ENCODE assay signal across 8 cellular contexts in genomic region chr6:36027501-36028087, GRCh38. TPM values are rescaled to one million over a fixed set of nuclear protein-coding genes. Genes with fewer than 3 reads are reported as not detected.
A peak's percentile ranks its signal among the peaks of the same experiment; 100 is the strongest.
DNase-seq lines count a peak whose midpoint lies in the region; ATAC-seq, FAIRE-seq and TF ChIP-seq lines count a peak whose summit lies in the region.

Gene MAPK14, plus strand, starts transcription at chr6:36027808. Its CDS starts 350 bp downstream, at chr6:36028158.

- H3K27me3 ChIP-seq in BE2C (no peaks in the 10 kb centered on the region), keratinocyte (ENCODE audit: control insufficient read depth, extremely low read depth, insufficient read depth, low read length) (no peaks in the 10 kb centered on the region)

- H3K9me1 ChIP-seq in keratinocyte (ENCODE audit: control insufficient read depth, extremely low read depth, insufficient read depth, low read length), result no peaks in the 10 kb centered on the region

- peak within 1 kb of the TSS; percentile 89 for H3K9ac ChIP-seq in keratinocyte (ENCODE audit: control insufficient read depth, extremely low read depth, insufficient read depth, low read length)

- H3K4me1 ChIP-seq in BE2C (no peaks in the 10 kb centered on the region), keratinocyte (ENCODE audit: control insufficient read depth, extremely low read depth, insufficient read depth, low read length) (peaks cover 12% of the 10 kb centered on the region)

- ATAC-seq in HG03439 (IDR thresholded peaks at IDR 0.05; ENCODE audit: unreplicated experiment), result peak; percentile 87

- peak within 1 kb of the TSS; percentile 81 for H2AFZ ChIP-seq in keratinocyte (ENCODE audit: control insufficient read depth, low read length)

- peak within 1 kb of the TSS; percentile 86 for H3K4me2 ChIP-seq in keratinocyte (ENCODE audit: control insufficient read depth, extremely low read depth, insufficient read depth, low read depth, low read length)

- TF ChIP-seq CTCF in BE2C (IDR thresholded peaks at IDR 0.05; ENCODE audit: low read depth, low read length) (peak; percentile 88), keratinocyte (optimal IDR thresholded peaks at IDR 0.05 in 1 of 3, IDR thresholded peaks at IDR 0.05 in 1 of 3, conservative IDR thresholded peaks at IDR 0.05 in 1 of 3; ENCODE audit: extremely low read depth in 1 of 3, insufficient read depth in 2 of 3, low read length in 3 of 3) (peak; percentile 94 to 97 (median 95))

- peak; percentile 92 for TF ChIP-seq POLR2A in GM19193 (IDR thresholded peaks at IDR 0.05; ENCODE audit: extremely low read depth, insufficient read depth, insufficient read length)

- H3K4me3 ChIP-seq in BE2C (ENCODE audit: low read depth, low read length) (peak within 1 kb of the TSS; percentile 98), keratinocyte (ENCODE audit: control insufficient read depth in 2 of 3, extremely low read depth in 1 of 3, insufficient read depth in 2 of 3, low read depth in 1 of 3, low read length in 3 of 3) (peak within 1 kb of the TSS; percentile 83 to 100 (median 84))

- no peaks in the 10 kb centered on the region; the same call in 1 of the 2 replicates for H3K36me3 ChIP-seq in BE2C
- H3K36me3 ChIP-seq in keratinocyte (ENCODE audit: control insufficient read depth in 2 of 2, extremely low read depth in 1 of 2, insufficient read depth in 2 of 2, low read length in 2 of 2), result no peaks in the 10 kb centered on the region

- H3K9me3 ChIP-seq in BE2C, result no peaks in the 10 kb centered on the region
- H3K9me3 ChIP-seq in keratinocyte (ENCODE audit: control insufficient read depth, low read depth, low read length), result no peaks in the 10 kb centered on the region

- H4K20me1 ChIP-seq in keratinocyte (ENCODE audit: control insufficient read depth, extremely low read depth, insufficient read depth, low read length), result no peaks in the 10 kb centered on the region

- peak; percentile 49 for FAIRE-seq in keratinocyte (lab: Jason Lieb, UNC)

- peak within 1 kb of the TSS; percentile 94 for H3K27ac ChIP-seq in keratinocyte (ENCODE audit: control insufficient read depth, insufficient read depth, low read length)

- dilution Hi-C loops in keratinocyte (cut with MboI; ENCODE audit: extremely low pct_ligation_motif_present, low sequenced_read_pairs), result no loop called here

- peaks cover 49% of the 10 kb centered on the region for H3K79me2 ChIP-seq in keratinocyte (ENCODE audit: control insufficient read depth, insufficient read depth, low read length)

- DNase-seq in BE2C, result peak; percentile 99
- peak; percentile 100 for DNase-seq in NCI-H510A (lab: John Stamatoyannopoulos, UW)
- DNase-seq in activated CD4-positive, alpha-beta T cell treated with anti-CD3 and anti-CD28 coated beads for 1 hour, result peak; percentile 96
- peak; percentile 98 for DNase-seq in cerebellum (ENCODE audit: low spot score)
- peak; percentile 100 for DNase-seq in keratinocyte (ENCODE audit: low read depth, low spot score)
- DNase-seq in stimulated activated CD4-positive, alpha-beta T cell treated with anti-CD3 and anti-CD28 coated beads, Interleukin-15, amount 100 ng/mL, for 1 hour (ENCODE audit: low read depth in 1 of 2, low spot score in 1 of 2), result peak; percentile 94 to 95

RNA-seq across cellular contexts. Expression of gene MAPK14, which starts in this region (rescaled TPM):
- polyA plus RNA-seq in BE2C (2012; ENCODE audit: insufficient read depth, insufficient read length, low read depth), result 33.7 TPM
- total RNA-seq in cerebellum, result 56.8 TPM
- polyA plus RNA-seq in keratinocyte, result 43.7 to 52.4 TPM (median 44.6 TPM) in 3 replicates
- polyA plus RNA-seq in keratinocyte (2011; ENCODE audit: low read depth), result 34.1 TPM
- polyA plus RNA-seq in keratinocyte (2011; cell fraction: cytosol; rRNA removed), result 27.5 and 46.9 TPM in 2 replicates
- polyA plus RNA-seq in keratinocyte (2011; cell fraction: nucleus; rRNA removed), result 63.3 and 68.9 TPM in 2 replicates
- 29.6 and 34.7 TPM in 2 replicates for polyA plus RNA-seq in keratinocyte (2012; ENCODE audit: low replicate concordance)
- 24.8 to 104 TPM (median 66.2 TPM) in 3 replicates for polyA minus RNA-seq in keratinocyte
- 40.7 TPM for polyA minus RNA-seq in keratinocyte (2011; cell fraction: cytosol; rRNA and poly(A)+ RNA removed)
- 52.3 and 104 TPM in 2 replicates for polyA minus RNA-seq in keratinocyte (2011; cell fraction: nucleus; rRNA and poly(A)+ RNA removed)

Comparison
In these comparisons a context has a peak if more than half of its experiments do, and no peak if none do; other contexts are left out.
1. Peak in every context shown above with its lines: DNase-seq, ATAC-seq, H3K4me3 ChIP-seq and H3K27ac ChIP-seq.